ENCODE assay signal across 8 cellular contexts in the genomic region with DNA sequence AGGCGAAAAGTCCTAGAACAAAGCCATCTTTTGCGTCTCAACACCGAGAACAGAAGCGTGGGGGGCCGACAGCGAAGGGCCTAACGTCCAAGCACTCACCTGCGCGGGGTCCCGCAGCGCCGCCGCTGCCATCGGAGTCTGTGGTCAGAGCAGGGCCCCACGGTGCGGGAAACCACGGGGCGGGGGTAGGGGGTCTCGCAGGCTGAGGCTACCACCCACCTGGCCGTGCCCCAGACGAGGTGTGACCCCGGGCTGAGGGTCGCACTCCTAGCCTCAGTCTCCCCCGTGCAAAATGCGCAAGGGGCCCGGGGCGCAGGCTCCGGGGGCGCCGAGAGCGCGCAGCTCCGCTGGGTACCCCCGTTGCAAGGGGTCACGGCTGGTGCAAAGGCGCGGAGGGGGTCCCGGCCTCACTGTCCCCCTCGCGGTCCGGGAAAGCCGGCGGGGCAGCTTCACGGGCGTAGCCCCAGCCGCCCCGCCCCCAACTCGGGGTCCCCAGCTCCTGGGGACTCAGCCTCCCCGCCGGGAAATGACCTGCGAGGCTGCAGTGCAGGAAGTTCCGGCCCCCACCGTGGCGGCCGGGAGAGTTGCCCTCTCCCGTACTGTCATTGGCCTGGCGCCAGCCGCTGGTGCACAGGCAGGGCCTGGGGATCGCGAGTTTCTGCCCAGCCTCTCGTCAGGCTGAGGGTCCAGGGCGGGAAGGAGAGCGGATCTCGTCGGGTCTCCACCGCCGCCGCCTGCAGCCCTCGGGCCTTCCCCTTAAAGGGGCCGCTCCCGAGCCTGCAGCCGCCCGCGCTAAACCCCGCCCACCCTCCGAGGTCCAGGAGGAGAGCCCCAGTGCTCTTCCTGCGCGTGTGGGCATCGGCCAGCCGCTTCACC. TPM values are rescaled to one million over a fixed set of nuclear protein-coding genes. Genes with fewer than 3 reads are reported as not detected.
DNase-seq lines count a peak whose midpoint lies in the region; TF ChIP-seq lines count a peak whose summit lies in the region.

Gene ZNF792, minus strand, starts transcription at position 699 of the 876 bp plus-strand sequence. Its CDS starts 567 bp downstream, at position 132.

- H3K4me3 ChIP-seq in H7 (ENCODE audit: insufficient read depth, low read depth, low read length) (peak within 1 kb of the TSS; percentile 93), kidney epithelial cell (ENCODE audit: low read depth, low read length) (peak within 1 kb of the TSS; percentile 83)

- H3K36me3 ChIP-seq in H7 (replicated peaks; ENCODE audit: control insufficient read depth, insufficient read depth, low read length) (peaks cover 12% of the 10 kb centered on the region), kidney epithelial cell (ENCODE audit: control insufficient read depth, insufficient read depth, low read length) (peaks cover 3% of the 10 kb centered on the region)

- peak within 1 kb of the TSS; percentile 97 for H3K27ac ChIP-seq in VCaP

- peak; percentile 68 for DNase-seq in Daoy (ENCODE audit: low read depth)
- DNase-seq in H7, result peak; percentile 91
- DNase-seq in NCI-H1105 (lab: John Stamatoyannopoulos, UW), result peak; percentile 66
- peak; percentile 77 for DNase-seq in cerebellum (ENCODE audit: low spot score)
- no peak for DNase-seq in kidney epithelial cell (ENCODE audit: low read depth)
- DNase-seq in stimulated activated CD4-positive, alpha-beta T cell treated with anti-CD3 and anti-CD28 coated beads, Interleukin-15, amount 100 ng/mL, for 24 hours, result peak; percentile 78
- no peak for DNase-seq in SIG-M5 treated with dmso at 0.1 percent for 504 hours (lab: John Stamatoyannopoulos, UW; ENCODE audit: unreplicated experiment)

- no peak for TF ChIP-seq CTCF in VCaP (conservative IDR thresholded peaks at IDR 0.05)
- TF ChIP-seq CTCF in kidney epithelial cell (IDR thresholded peaks at IDR 0.05; ENCODE audit: insufficient read depth, low read length, poor library complexity, severe bottlenecking), result no peak

- H3K27me3 ChIP-seq in H7 (ENCODE audit: control insufficient read depth, insufficient read depth, low read length) (no peaks in the 10 kb centered on the region; the same call in none of the 2 replicates), kidney epithelial cell (ENCODE audit: control insufficient read depth, insufficient read depth, low read length) (no peaks in the 10 kb centered on the region)

RNA-seq across cellular contexts. Expression of gene ZNF792, which starts in this region (rescaled TPM):
- total RNA-seq in Daoy (2014; rRNA removed; shearing (Covaris generic)), result 1.8 and 1.9 TPM in 2 replicates
- 16.7 and 18.0 TPM in 2 replicates for total RNA-seq in H7 (2014; rRNA removed; shearing (Covaris generic))
- total RNA-seq in cerebellum, result 17.3 TPM
- 5.6 and 6.1 TPM in 2 replicates for total RNA-seq in kidney epithelial cell

Comparison
In these comparisons a context has a peak if more than half of its experiments do, and no peak if none do; other contexts are left out.
1. DNase-seq: peak in Daoy (single experiment), H7 (single experiment), NCI-H1105 (single experiment), cerebellum (single experiment) and stimulated activated CD4-positive, alpha-beta T cell treated with anti-CD3 and anti-CD28 coated beads, Interleukin-15, amount 100 ng/mL, for 24 hours (single experiment); none in kidney epithelial cell (single experiment) and SIG-M5 treated with dmso at 0.1 percent for 504 hours (single experiment).